25 cellular contexts compared by ENCODE assay signal in the genomic region with DNA sequence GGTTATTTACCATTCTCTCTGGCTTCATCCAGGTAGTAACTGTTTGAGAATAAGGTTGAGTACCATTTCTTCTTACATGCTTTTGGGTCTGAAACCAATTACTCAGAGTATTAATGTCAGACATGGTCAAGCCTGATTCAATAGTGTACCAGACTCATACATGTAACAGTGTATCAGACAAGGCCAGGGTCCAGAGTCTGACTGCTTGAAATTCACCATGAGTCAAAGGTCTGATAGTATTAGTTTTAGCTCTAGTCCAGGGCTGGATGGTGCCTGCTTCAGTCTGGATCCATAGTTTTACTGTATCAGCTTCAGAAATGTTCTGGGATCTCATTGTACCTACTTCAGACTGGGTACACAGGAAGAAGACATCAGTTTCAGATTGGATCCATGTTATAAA.
"Had no signal": no experiment of that assay in that cellular context is flagged by ENCODE, and none has a peak within 500 bp of the region (broad histone marks: within the 10 kb centered on the region; RNA-seq: fewer than 3 reads in every experiment).

No MANE protein-coding gene starts in this region.

- DNase-seq: colonic mucosa; cortex of kidney; dermis blood vessel endothelial cell; dorsolateral prefrontal cortex; effector CD4-positive, alpha-beta T cell; effector CD8-positive, alpha-beta T cell; effector memory CD4-positive, alpha-beta T cell; effector memory CD8-positive, alpha-beta T cell; endodermal cell; erythroblast; esophagus squamous epithelium; foreskin fibroblast; foreskin keratinocyte; foreskin melanocyte; gastrocnemius medialis; glutamatergic neuron; head of caudate nucleus; heart left ventricle; heart right ventricle had no signal

- ATAC-seq: effector memory CD8-positive, alpha-beta T cell; esophagus mucosa; foreskin keratinocyte; gastrocnemius medialis; gastroesophageal sphincter; heart left ventricle; heart right ventricle had no signal

- FAIRE-seq: colon, endometrium, endothelial cell of umbilical vein, frontal cortex had no signal
